ENCODE assay signal across 8 cellular contexts in genomic region chr4:40264995-40265909, GRCh38.
DNase-seq lines count a peak whose midpoint lies in the region; ATAC-seq and TF ChIP-seq lines count a peak whose summit lies in the region.

No MANE protein-coding gene starts in this region.

- H2BK120ac ChIP-seq in H9 (ENCODE audit: low read depth, low read length, poor library complexity, severe bottlenecking): no peak overlapping the region

- no peaks in the 10 kb centered on the region for H3K79me2 ChIP-seq in H9 (ENCODE audit: insufficient read depth, low read length)
- no peaks in the 10 kb centered on the region for H3K79me2 ChIP-seq in OCI-LY3 (ENCODE audit: low read length)

- H2BK12ac ChIP-seq in H9 (ENCODE audit: insufficient read length, low read depth, low read length): no peak overlapping the region

- H3K27ac ChIP-seq in BLaER1 (peak overlapping the region; percentile 75), H9 (ENCODE audit: insufficient read length, low read depth, low read length) (no peak overlapping the region), OCI-LY3 (ENCODE audit: low read length) (no peak overlapping the region), endodermal cell (ENCODE audit: low read depth, low read length) (peak overlapping the region; percentile 74), upper lobe of right lung (no peak overlapping the region)

- peak; percentile 49 for ATAC-seq in upper lobe of right lung
- no peak for ATAC-seq in GM18511 (IDR thresholded peaks at IDR 0.05; ENCODE audit: unreplicated experiment)
- no peak for ATAC-seq in HG03460 (IDR thresholded peaks at IDR 0.05; ENCODE audit: unreplicated experiment)
- ATAC-seq in GM19455 (IDR thresholded peaks at IDR 0.05; ENCODE audit: unreplicated experiment): no peak

- H3K27me3 Mint-ChIP-seq in H9 (ENCODE audit: low read depth) (no peaks in the 10 kb centered on the region; the same call in 1 of the 2 replicates), endodermal cell (ENCODE audit: insufficient read depth) (no peaks in the 10 kb centered on the region)

- H2AK5ac ChIP-seq in H9 (ENCODE audit: insufficient read length, low read length): no peak overlapping the region

- H3K4me1 ChIP-seq in BLaER1 (peaks cover 25% of the 10 kb centered on the region), H9 (ENCODE audit: insufficient read depth, low read length) (no peaks in the 10 kb centered on the region), OCI-LY3 (ENCODE audit: low read length) (peaks cover 20% of the 10 kb centered on the region), endodermal cell (ENCODE audit: control insufficient read depth, insufficient read depth, low read length) (peaks cover 22% of the 10 kb centered on the region), upper lobe of right lung (peaks cover 4% of the 10 kb centered on the region)

- H3K56ac ChIP-seq in H9 (ENCODE audit: insufficient read length, low read depth, low read length): no peak overlapping the region

- H3T11ph ChIP-seq in H9 (ENCODE audit: low read length): no peak overlapping the region

- intact Hi-C loops in upper lobe of right lung (cut with DNase I): no loop called here

- no CpG with 5 or more reads among the region's 15 CpGs for WGBS in H9 (ENCODE audit: extremely low coverage, insufficient read length, low lambda C conversion rate)
- WGBS in endodermal cell (ENCODE audit: insufficient coverage in 1 of 2, insufficient read length in 1 of 2), 2 experiments: 83 to 90% methylated on average over 10 to 15 of the region's 15 CpGs

- H3K4me1 Mint-ChIP-seq in H9: peaks cover 27 to 29% of the 10 kb centered on the region in 2 experiments
- H3K4me1 Mint-ChIP-seq in endodermal cell: peaks cover 28% of the 10 kb centered on the region

- no peak for DNase-seq in H9
- DNase-seq in endodermal cell: peak; percentile 68
- no peak for DNase-seq in upper lobe of right lung

- H3K23ac ChIP-seq in H9 (ENCODE audit: insufficient read length, low read depth, low read length): no peak overlapping the region

- H3K9ac ChIP-seq in BLaER1 (peak overlapping the region; percentile 69), H9 (ENCODE audit: extremely low read depth, insufficient read length, low read length) (no peak overlapping the region), OCI-LY3 (ENCODE audit: low read length) (no peak overlapping the region), endodermal cell (ENCODE audit: extremely low read depth, low read length, poor library complexity, severe bottlenecking) (no peak overlapping the region)

- H2BK15ac ChIP-seq in H9 (ENCODE audit: low read depth, low read length): no peak overlapping the region

- no peak overlapping the region for H2BK5ac ChIP-seq in H9 (ENCODE audit: insufficient read length, low read length)

- H3K4me2 ChIP-seq in BLaER1 (peak overlapping the region; percentile 86), H9 (ENCODE audit: insufficient read depth, insufficient read length, low read length) (no peak overlapping the region), OCI-LY3 (ENCODE audit: low read length) (peak overlapping the region; percentile 29)

- H3K4ac ChIP-seq in H9 (ENCODE audit: low read depth, low read length): no peak overlapping the region

- no peak overlapping the region for H2AFZ ChIP-seq in H9 (ENCODE audit: low read length)
- H2AFZ ChIP-seq in OCI-LY3 (ENCODE audit: low read depth, low read length): no peak overlapping the region; the same call in 1 of the 2 replicates

- no peaks in the 10 kb centered on the region for H4K20me1 ChIP-seq in BLaER1
- no peaks in the 10 kb centered on the region for H4K20me1 ChIP-seq in H9 (ENCODE audit: control insufficient read depth, insufficient read depth, insufficient read length)
- H4K20me1 ChIP-seq in OCI-LY3 (ENCODE audit: insufficient read depth, low read length): no peaks in the 10 kb centered on the region

- no peaks in the 10 kb centered on the region for H3K79me1 ChIP-seq in H9 (ENCODE audit: insufficient read depth, low read depth, low read length, poor library complexity, severe bottlenecking)

- H2BK20ac ChIP-seq in H9 (ENCODE audit: low read depth, low read length, poor library complexity, severe bottlenecking): no peak overlapping the region

- H3K27me3 ChIP-seq in BLaER1: no peaks in the 10 kb centered on the region
- H3K27me3 ChIP-seq in H9 (ENCODE audit: insufficient read depth, low read length): no peaks in the 10 kb centered on the region
- H3K27me3 ChIP-seq in OCI-LY3 (ENCODE audit: low read depth, low read length): no peaks in the 10 kb centered on the region
- no peaks in the 10 kb centered on the region for H3K27me3 ChIP-seq in endodermal cell (ENCODE audit: control insufficient read depth, insufficient read depth, low read length, poor library complexity, severe bottlenecking)
- no peaks in the 10 kb centered on the region for H3K27me3 ChIP-seq in upper lobe of right lung

- no peak for TF ChIP-seq CTCF in H9 (conservative IDR thresholded peaks at IDR 0.05)
- TF ChIP-seq CTCF in OCI-LY3 (IDR thresholded peaks at IDR 0.05; ENCODE audit: low read depth, low read length): no peak
- no peak for TF ChIP-seq CTCF in endodermal cell (conservative IDR thresholded peaks at IDR 0.05)
- no peak for TF ChIP-seq CTCF in upper lobe of right lung (IDR thresholded peaks at IDR 0.05)

- peaks cover 3% of the 10 kb centered on the region in 2 experiments; a peak in 2 of 5 replicates for H3K9me3 Mint-ChIP-seq in H9
- peaks cover 36% of the 10 kb centered on the region for H3K9me3 Mint-ChIP-seq in endodermal cell

- no peak overlapping the region for H3K14ac ChIP-seq in H9 (ENCODE audit: insufficient read depth, low read length)

- H3K4me3 ChIP-seq in BLaER1 (peak overlapping the region; percentile 28), OCI-LY3 (ENCODE audit: low read length) (no peak overlapping the region), endodermal cell (ENCODE audit: low read length) (no peak overlapping the region), upper lobe of right lung (no peak overlapping the region)

- no peaks in the 10 kb centered on the region for H3K36me3 ChIP-seq in BLaER1
- H3K36me3 ChIP-seq in OCI-LY3 (replicated peaks; ENCODE audit: low read depth, low read length): no peaks in the 10 kb centered on the region
- no peaks in the 10 kb centered on the region for H3K36me3 ChIP-seq in endodermal cell (ENCODE audit: control insufficient read depth, insufficient read depth, low read length)
- H3K36me3 ChIP-seq in upper lobe of right lung: no peaks in the 10 kb centered on the region

- H3K27ac Mint-ChIP-seq in H9 (peak overlapping the region in 2 of 3 experiments; percentile 16 to 39; a peak in 3 of 7 replicates), endodermal cell (no peak overlapping the region)

- no peak overlapping the region for H4K91ac ChIP-seq in H9 (ENCODE audit: insufficient read length, low read depth, low read length)

- H4K8ac ChIP-seq in H9 (replicated peaks; ENCODE audit: insufficient read length, low read depth, low read length): no peak overlapping the region

- peaks cover 0 to 2% (median 0%) of the 10 kb centered on the region in 3 experiments; a peak in 3 of 7 replicates for H3K36me3 Mint-ChIP-seq in H9 (ENCODE audit: insufficient read depth in 1 of 3, low read depth in 3 of 3)
- peaks cover 4% of the 10 kb centered on the region for H3K36me3 Mint-ChIP-seq in endodermal cell (ENCODE audit: low read depth)

- peaks cover 15% of the 10 kb centered on the region for H3K9me3 ChIP-seq in BLaER1
- H3K9me3 ChIP-seq in H9 (ENCODE audit: control insufficient read depth, low read depth, low read length): no peaks in the 10 kb centered on the region
- H3K9me3 ChIP-seq in OCI-LY3 (ENCODE audit: insufficient read depth, low read length): no peaks in the 10 kb centered on the region
- peaks cover 21% of the 10 kb centered on the region for H3K9me3 ChIP-seq in endodermal cell (ENCODE audit: control insufficient read depth, low read length)
- no peaks in the 10 kb centered on the region for H3K9me3 ChIP-seq in upper lobe of right lung

- H4K5ac ChIP-seq in H9 (ENCODE audit: insufficient read length, low read depth, low read length): no peak overlapping the region

- no peak overlapping the region for H3K4me3 Mint-ChIP-seq in H9
- no peak overlapping the region for H3K4me3 Mint-ChIP-seq in endodermal cell

- no peak overlapping the region for H3K18ac ChIP-seq in H9 (ENCODE audit: insufficient read length, low read depth, low read length)

- H3K23me2 ChIP-seq in H9 (ENCODE audit: insufficient read length, low read depth, low read length, poor library complexity, severe bottlenecking): no peaks in the 10 kb centered on the region

Comparison
In these comparisons a context has a peak if more than half of its experiments do, and no peak if none do; other contexts are left out.
1. H3K27ac ChIP-seq: peak in BLaER1 (single experiment) and endodermal cell (single experiment); none in H9 (single experiment), OCI-LY3 (single experiment) and upper lobe of right lung (single experiment).